In genomic region chr5:95822038-95822407, GRCh38 we compare ENCODE assay signal across 8 cellular contexts. TPM values are rescaled to one million over a fixed set of nuclear protein-coding genes. Genes with fewer than 3 reads are reported as not detected.
DNase-seq lines count a peak whose midpoint lies in the region; ATAC-seq and TF ChIP-seq lines count a peak whose summit lies in the region.

No MANE protein-coding gene starts in this region.

- in situ Hi-C loops in GM23248 (cut with MboI) = no loop called here

- H3K4me1 ChIP-seq in GM23248 (ENCODE audit: insufficient read depth) = peaks cover 54% of the 10 kb centered on the region
- H3K4me1 ChIP-seq in MM.1S (ENCODE audit: low read length) = peaks cover 12% of the 10 kb centered on the region
- H3K4me1 ChIP-seq in esophagus muscularis mucosa = peaks cover 46 to 67% (median 64%) of the 10 kb centered on the region in 4 donors

- CTCF ChIA-PET in WTC11 (lab: Charles Lee) = interaction anchor here (0.6 to 2.4 kb wide), 7 partner anchors 10 to 360 kb away, joined by 3 to 27 read pairs (median 4); partner anchors contain the start of gene RFESD

- H3K9ac ChIP-seq in GM23248 (peak overlapping the region; percentile 90), MM.1S (ENCODE audit: low read length) (peak overlapping the region; percentile 66; the same call in 1 of the 2 replicates)

- peak overlapping the region; percentile 97 for H3K27ac ChIP-seq in GM23248
- H3K27ac ChIP-seq in MM.1S (ENCODE audit: low read length) = peak overlapping the region; percentile 91; the same call in 1 of the 2 replicates
- peak overlapping the region; percentile 84 to 91 (median 86) for H3K27ac ChIP-seq in esophagus muscularis mucosa (replicated peaks in 1 of 4)

- peak overlapping the region; percentile 80 for H2AFZ ChIP-seq in GM23248
- H2AFZ ChIP-seq in MM.1S (ENCODE audit: low read length) = peak overlapping the region; percentile 87

- H3K27me3 Mint-ChIP-seq in WTC11 (ENCODE audit: low read depth) = no peaks in the 10 kb centered on the region; the same call in 1 of the 2 replicates

- H3F3A ChIP-seq in GM23248 (ENCODE audit: insufficient read depth) = peaks cover 37% of the 10 kb centered on the region
- H3F3A ChIP-seq in MM.1S (ENCODE audit: insufficient read depth, low read length) = peaks cover 31% of the 10 kb centered on the region

- DNase-seq in NCI-H1417 (lab: John Stamatoyannopoulos, UW) (peak; percentile 45 to 69 (median 67)), NCI-H1417 treated with DMSO at 0.1 percent for 48 hours (lab: John Stamatoyannopoulos, UW) (no peak), GM23248 (peak; percentile 84), MM.1S (peak; percentile 61), WTC11 (ENCODE audit: low spot score) (peak; percentile 36), esophagus muscularis mucosa (ENCODE audit: extremely low spot score) (peak; percentile 93), myocyte (ENCODE audit: low read depth) (peak; percentile 70)

- H3K36me3 Mint-ChIP-seq in WTC11 = no peaks in the 10 kb centered on the region

- peak overlapping the region; percentile 88 for H3K4me3 Mint-ChIP-seq in WTC11

- ATAC-seq in WTC11 = peak; percentile 58
- no peak for ATAC-seq in HG03039 (IDR thresholded peaks at IDR 0.05; ENCODE audit: unreplicated experiment)

- no peak for TF ChIP-seq POLR2A in esophagus muscularis mucosa (IDR thresholded peaks at IDR 0.05; ENCODE audit: low read depth)

- peaks cover 55% of the 10 kb centered on the region for H3K79me2 ChIP-seq in GM23248 (ENCODE audit: insufficient read depth)
- H3K79me2 ChIP-seq in MM.1S (ENCODE audit: low read length) = peaks cover 55% of the 10 kb centered on the region

- WGBS in GM23248 (ENCODE audit: low coverage in 1 of 2, low lambda C conversion rate in 2 of 2, missing lambda C conversion rate in 2 of 2), 2 experiments = 1 to 2% methylated on average over 10 to 13 of the region's 13 CpGs
- 0% methylated on average over 1 of the region's 13 CpGs for WGBS in esophagus muscularis mucosa

- H3K4me3 ChIP-seq in GM23248 (peak overlapping the region; percentile 99), MM.1S (ENCODE audit: low read length) (peak overlapping the region; percentile 89), esophagus muscularis mucosa (peak overlapping the region; percentile 69 to 90 (median 78))

- no peaks in the 10 kb centered on the region for H3K9me3 Mint-ChIP-seq in WTC11

- peak overlapping the region; percentile 73; the same call in 1 of the 2 replicates for H3K27ac Mint-ChIP-seq in WTC11

- H3K4me1 Mint-ChIP-seq in WTC11 = peaks cover 57% of the 10 kb centered on the region

- H3K36me3 ChIP-seq in GM23248 (ENCODE audit: low read depth) (peaks cover 15% of the 10 kb centered on the region; the same call in 1 of the 2 replicates), MM.1S (replicated peaks; ENCODE audit: insufficient read depth, low read length) (no peaks in the 10 kb centered on the region), esophagus muscularis mucosa (peaks cover 0 to 10% (median 1%) of the 10 kb centered on the region in 4 donors)

- no peaks in the 10 kb centered on the region for H3K9me2 ChIP-seq in GM23248 (ENCODE audit: insufficient read depth)
- no peaks in the 10 kb centered on the region for H3K9me2 ChIP-seq in MM.1S (replicated peaks; ENCODE audit: insufficient read depth, low read length)

- H4K20me1 ChIP-seq in GM23248 (ENCODE audit: insufficient read depth) = peaks cover 27% of the 10 kb centered on the region; the same call in 1 of the 2 replicates
- no peaks in the 10 kb centered on the region for H4K20me1 ChIP-seq in MM.1S (ENCODE audit: insufficient read depth, low read length)

- TF ChIP-seq CTCF in MM.1S (IDR thresholded peaks at IDR 0.05; ENCODE audit: low read length) (no peak), WTC11 (IDR thresholded peaks at IDR 0.05) (no peak), esophagus muscularis mucosa (IDR thresholded peaks at IDR 0.05) (no peak)

- H3K4me2 ChIP-seq in GM23248 (ENCODE audit: unreplicated experiment) = peak overlapping the region; percentile 89
- peak overlapping the region; percentile 83 for H3K4me2 ChIP-seq in MM.1S (ENCODE audit: low read depth, low read length)

- no peak for TF ChIP-seq EP300 in esophagus muscularis mucosa (IDR thresholded peaks at IDR 0.05)

- POLR2A ChIA-PET in WTC11 (lab: Charles Lee) = interaction anchor here (2.0 to 2.8 kb wide), 2 partner anchors 12 to 13 kb away, joined by 7 to 11 read pairs; no protein-coding TSS in a partner anchor

- intact Hi-C loops in esophagus muscularis mucosa (cut with DNase I) = no loop called here

- H3K27me3 ChIP-seq in GM23248 (replicated peaks; ENCODE audit: insufficient read depth) = no peaks in the 10 kb centered on the region
- H3K27me3 ChIP-seq in MM.1S (replicated peaks; ENCODE audit: insufficient read depth, low read length) = no peaks in the 10 kb centered on the region
- no peaks in the 10 kb centered on the region for H3K27me3 ChIP-seq in esophagus muscularis mucosa

- H3K9me3 ChIP-seq in GM23248 (ENCODE audit: low read depth) (no peaks in the 10 kb centered on the region), MM.1S (replicated peaks; ENCODE audit: insufficient read depth, low read length) (no peaks in the 10 kb centered on the region), esophagus muscularis mucosa (no peaks in the 10 kb centered on the region)

TF ChIP-seq in WTC11, 78 proteins besides CTCF, POLR2A, EP300 and RAD21:
- TF ChIP-seq TEAD1 (CRISPR knock-in tag; IDR thresholded peaks at IDR 0.05) = no peak
- TF ChIP-seq ZNF121 (CRISPR knock-in tag; IDR thresholded peaks at IDR 0.05) = no peak
- TF ChIP-seq RORB (CRISPR knock-in tag; IDR thresholded peaks at IDR 0.05) = no peak
- TF ChIP-seq AR (CRISPR knock-in tag; IDR thresholded peaks at IDR 0.05) = no peak
- peak; percentile 86 for TF ChIP-seq ZNF317 (CRISPR knock-in tag; IDR thresholded peaks at IDR 0.05; ENCODE audit: borderline replicate concordance, low read depth)

RNA-seq across cellular contexts. Expression of gene GLRX, which starts 0.5 kb away (rescaled TPM):
- 144 and 174 TPM in 2 replicates for total RNA-seq in GM23248 (2014; rRNA removed; shearing (Covaris generic))
- 316 and 320 TPM in 2 replicates for polyA plus RNA-seq in GM23248 (2016; fragmentation: Nextera tagmentation; extraction: Ambion mirVana)
- 15.9 to 21.0 TPM (median 19.2 TPM) in 3 replicates for total RNA-seq in WTC11 (2021)
- 10 to 100 TPM; 14.1 to 56.0 (median 34.0) TPM for total RNA-seq in esophagus muscularis mucosa
- 169 and 223 TPM in 2 replicates for total RNA-seq in myocyte
- polyA plus RNA-seq in myocyte (2012) = 276 TPM
